1 cellular context compared by ENCODE assay signal in the genomic region with DNA sequence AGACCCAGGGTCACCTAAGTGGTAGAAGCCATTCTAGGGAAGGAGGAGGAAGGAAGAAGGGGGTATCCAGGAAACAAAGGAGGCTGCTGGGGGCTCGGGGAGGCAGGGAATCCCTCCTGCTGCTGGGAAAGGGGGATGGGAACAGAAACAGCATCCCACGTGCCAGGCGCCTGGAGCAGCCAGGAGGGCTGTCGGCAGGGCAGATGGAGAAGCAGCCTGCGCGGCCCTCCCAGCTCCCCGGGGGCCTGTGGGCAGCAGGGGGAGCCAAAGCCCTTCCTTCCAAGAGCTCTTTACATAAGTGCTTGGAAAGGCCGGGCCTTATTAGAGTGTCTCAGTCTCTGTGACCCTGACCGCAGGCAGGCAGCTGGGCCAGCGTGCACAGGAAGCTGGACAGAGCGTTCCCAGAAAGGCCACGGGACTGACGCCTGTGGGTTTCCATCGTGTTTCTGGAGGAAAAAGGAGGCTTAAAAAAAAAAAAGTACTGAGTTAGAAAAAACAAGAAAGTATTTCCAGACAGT.
A peak's percentile ranks its signal among the peaks of the same experiment; 100 is the strongest.
TF ChIP-seq lines count a peak whose summit lies in the region.

No MANE protein-coding gene starts in this region.

TF ChIP-seq in HEK293, 187 proteins besides CTCF, POLR2A, EP300 and RAD21 (continued from another document):
- TF ChIP-seq, protein P1, sequence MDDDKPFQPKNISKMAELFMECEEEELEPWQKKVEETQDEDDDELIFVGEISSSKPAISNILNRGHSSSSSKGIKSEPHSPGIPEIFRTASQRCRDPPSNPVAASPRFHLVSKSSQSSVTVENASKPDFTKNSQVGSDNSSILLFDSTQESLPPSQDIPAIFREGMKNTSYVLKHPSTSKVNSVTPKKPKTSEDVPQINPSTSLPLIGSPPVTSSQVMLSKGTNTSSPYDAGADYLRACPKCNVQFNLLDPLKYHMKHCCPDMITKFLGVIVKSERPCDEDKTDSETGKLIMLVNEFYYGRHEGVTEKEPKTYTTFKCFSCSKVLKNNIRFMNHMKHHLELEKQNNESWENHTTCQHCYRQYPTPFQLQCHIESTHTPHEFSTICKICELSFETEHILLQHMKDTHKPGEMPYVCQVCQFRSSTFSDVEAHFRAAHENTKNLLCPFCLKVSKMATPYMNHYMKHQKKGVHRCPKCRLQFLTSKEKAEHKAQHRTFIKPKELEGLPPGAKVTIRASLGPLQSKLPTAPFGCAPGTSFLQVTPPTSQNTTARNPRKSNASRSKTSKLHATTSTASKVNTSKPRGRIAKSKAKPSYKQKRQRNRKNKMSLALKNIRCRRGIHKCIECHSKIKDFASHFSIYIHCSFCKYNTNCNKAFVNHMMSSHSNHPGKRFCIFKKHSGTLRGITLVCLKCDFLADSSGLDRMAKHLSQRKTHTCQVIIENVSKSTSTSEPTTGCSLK (tag by site-specific recombination; IDR thresholded peaks at IDR 0.05): no peak
- no peak for TF ChIP-seq ZNF114 (tag by site-specific recombination; IDR thresholded peaks at IDR 0.05)
- peak; percentile 72; the same call in 1 of the 2 replicates for TF ChIP-seq IKZF3 (tag by site-specific recombination; IDR thresholded peaks at IDR 0.05)
- TF ChIP-seq, protein P2, sequence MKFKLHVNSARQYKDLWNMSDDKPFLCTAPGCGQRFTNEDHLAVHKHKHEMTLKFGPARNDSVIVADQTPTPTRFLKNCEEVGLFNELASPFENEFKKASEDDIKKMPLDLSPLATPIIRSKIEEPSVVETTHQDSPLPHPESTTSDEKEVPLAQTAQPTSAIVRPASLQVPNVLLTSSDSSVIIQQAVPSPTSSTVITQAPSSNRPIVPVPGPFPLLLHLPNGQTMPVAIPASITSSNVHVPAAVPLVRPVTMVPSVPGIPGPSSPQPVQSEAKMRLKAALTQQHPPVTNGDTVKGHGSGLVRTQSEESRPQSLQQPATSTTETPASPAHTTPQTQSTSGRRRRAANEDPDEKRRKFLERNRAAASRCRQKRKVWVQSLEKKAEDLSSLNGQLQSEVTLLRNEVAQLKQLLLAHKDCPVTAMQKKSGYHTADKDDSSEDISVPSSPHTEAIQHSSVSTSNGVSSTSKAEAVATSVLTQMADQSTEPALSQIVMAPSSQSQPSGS (tag by site-specific recombination; IDR thresholded peaks at IDR 0.05; ENCODE audit: low read depth): no peak
- peak; percentile 79 for TF ChIP-seq PATZ1 (tag by site-specific recombination; IDR thresholded peaks at IDR 0.05)
- TF ChIP-seq BCL11A (tag by site-specific recombination; IDR thresholded peaks at IDR 0.05; ENCODE audit: low read depth): peak; percentile 18; the same call in 1 of the 2 replicates
- 0 out of 2 replicates have a peak, but pooled peaks have one; percentile 27 for TF ChIP-seq ZNF324 (tag by site-specific recombination; IDR thresholded peaks at IDR 0.05)
- peak; percentile 59; the same call in 1 of the 2 replicates for TF ChIP-seq ZNF600 (tag by site-specific recombination; IDR thresholded peaks at IDR 0.05)
- 0 out of 2 replicates have a peak, but pooled peaks have one; percentile 25 for TF ChIP-seq TRIM28 (IDR thresholded peaks at IDR 0.05; ENCODE audit: borderline replicate concordance, low read length)
- TF ChIP-seq ZSCAN16 (tag by site-specific recombination; IDR thresholded peaks at IDR 0.05): no peak
- no peak for TF ChIP-seq ZNF558 (tag by site-specific recombination; IDR thresholded peaks at IDR 0.05)
- peak; percentile 92 for TF ChIP-seq GLIS1 (tag by site-specific recombination; IDR thresholded peaks at IDR 0.05)
- peak; percentile 89 for TF ChIP-seq ZNF335 (tag by site-specific recombination; conservative IDR thresholded peaks at IDR 0.05)
- 0 out of 2 replicates have a peak, but pooled peaks have one; percentile 38 for TF ChIP-seq ZNF629 (tag by site-specific recombination; IDR thresholded peaks at IDR 0.05)
- no peak for TF ChIP-seq ZNF112 (tag by site-specific recombination; IDR thresholded peaks at IDR 0.05)
- TF ChIP-seq, protein P3, sequence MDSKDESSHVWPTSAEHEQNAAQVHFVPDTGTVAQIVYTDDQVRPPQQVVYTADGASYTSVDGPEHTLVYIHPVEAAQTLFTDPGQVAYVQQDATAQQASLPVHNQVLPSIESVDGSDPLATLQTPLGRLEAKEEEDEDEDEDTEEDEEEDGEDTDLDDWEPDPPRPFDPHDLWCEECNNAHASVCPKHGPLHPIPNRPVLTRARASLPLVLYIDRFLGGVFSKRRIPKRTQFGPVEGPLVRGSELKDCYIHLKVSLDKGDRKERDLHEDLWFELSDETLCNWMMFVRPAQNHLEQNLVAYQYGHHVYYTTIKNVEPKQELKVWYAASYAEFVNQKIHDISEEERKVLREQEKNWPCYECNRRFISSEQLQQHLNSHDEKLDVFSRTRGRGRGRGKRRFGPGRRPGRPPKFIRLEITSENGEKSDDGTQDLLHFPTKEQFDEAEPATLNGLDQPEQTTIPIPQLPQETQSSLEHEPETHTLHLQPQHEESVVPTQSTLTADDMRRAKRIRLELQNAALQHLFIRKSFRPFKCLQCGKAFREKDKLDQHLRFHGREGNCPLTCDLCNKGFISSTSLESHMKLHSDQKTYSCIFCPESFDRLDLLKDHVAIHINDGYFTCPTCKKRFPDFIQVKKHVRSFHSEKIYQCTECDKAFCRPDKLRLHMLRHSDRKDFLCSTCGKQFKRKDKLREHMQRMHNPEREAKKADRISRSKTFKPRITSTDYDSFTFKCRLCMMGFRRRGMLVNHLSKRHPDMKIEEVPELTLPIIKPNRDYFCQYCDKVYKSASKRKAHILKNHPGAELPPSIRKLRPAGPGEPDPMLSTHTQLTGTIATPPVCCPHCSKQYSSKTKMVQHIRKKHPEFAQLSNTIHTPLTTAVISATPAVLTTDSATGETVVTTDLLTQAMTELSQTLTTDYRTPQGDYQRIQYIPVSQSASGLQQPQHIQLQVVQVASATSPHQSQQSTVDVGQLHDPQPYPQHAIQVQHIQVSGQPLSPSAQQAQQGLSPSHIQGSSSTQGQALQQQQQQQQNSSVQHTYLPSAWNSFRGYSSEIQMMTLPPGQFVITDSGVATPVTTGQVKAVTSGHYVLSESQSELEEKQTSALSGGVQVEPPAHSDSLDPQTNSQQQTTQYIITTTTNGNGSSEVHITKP (tag by site-specific recombination; IDR thresholded peaks at IDR 0.05): peak; percentile 58; the same call in 1 of the 2 replicates
- TF ChIP-seq ZBTB26 (tag by site-specific recombination; optimal IDR thresholded peaks at IDR 0.05): peak; percentile 13
- TF ChIP-seq ZNF76 (tag by site-specific recombination; IDR thresholded peaks at IDR 0.05; ENCODE audit: borderline replicate concordance, low read depth): 0 out of 2 replicates have a peak, but pooled peaks have one; percentile 10
- TF ChIP-seq ZNF341 (tag by site-specific recombination; IDR thresholded peaks at IDR 0.05; ENCODE audit: low read depth): peak; percentile 90
